Comparison of ENCODE assay signal across 9 cellular contexts in the genomic region with DNA sequence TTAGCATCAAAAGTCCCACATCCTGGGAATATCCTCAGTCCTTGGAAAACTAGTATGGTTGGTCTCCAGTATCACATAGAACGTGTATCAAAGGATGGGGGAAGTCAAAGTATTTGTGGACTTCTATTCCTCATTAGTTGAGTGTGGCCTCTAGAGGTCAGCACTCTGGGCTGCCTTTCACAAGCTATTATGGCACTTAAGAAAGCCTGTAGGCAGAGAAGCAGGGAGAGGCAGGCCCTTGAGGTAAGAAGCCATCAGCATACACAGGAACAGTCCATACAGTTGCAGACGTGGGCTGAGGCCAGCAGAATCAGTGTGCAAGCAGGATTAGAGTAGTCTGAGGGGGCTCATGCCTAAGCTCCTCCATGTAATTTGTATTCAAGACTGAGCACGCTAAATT.
DNase-seq lines count a peak whose midpoint lies in the region; TF ChIP-seq lines count a peak whose summit lies in the region.
"Had no signal": no experiment of that assay in that cellular context is flagged by ENCODE, and none has a peak within 500 bp of the region (broad histone marks: within the 10 kb centered on the region; RNA-seq: fewer than 3 reads in every experiment).

No MANE protein-coding gene starts in this region.

- H3K36me3 ChIP-seq in testis (ENCODE audit: low read depth, missing control alignments) = no peaks in the 10 kb centered on the region

- no peaks in the 10 kb centered on the region for H3K4me1 ChIP-seq in testis

- no peak overlapping the region for H3K4me3 ChIP-seq in testis

- no peaks in the 10 kb centered on the region for H3K27me3 ChIP-seq in testis

- WGBS in testis, 2 donors = 80 to 82% methylated on average over 2 to 3 of the region's 3 CpGs

- H3K9me3 ChIP-seq in testis = no peaks in the 10 kb centered on the region

- no peak for TF ChIP-seq POLR2A in testis (IDR thresholded peaks at IDR 0.05)

- DNase-seq in SIG-M5 treated with dmso at 0.1 percent for 504 hours (lab: John Stamatoyannopoulos, UW; ENCODE audit: unreplicated experiment) (peak; percentile 33), SIG-M5 (lab: John Stamatoyannopoulos, UW) (no peak), NCI-H526 treated with DMSO at 0.1 percent for 48 hours (lab: John Stamatoyannopoulos, UW) (peak; percentile 14), fibroblast of gingiva (ENCODE audit: low read depth) (peak; percentile 8), testis (peak; percentile 45), HuH-7 (ENCODE audit: low spot score) (no peak), NCI-H1694 (lab: John Stamatoyannopoulos, UW) (no peak), posterior cingulate gyrus (no peak)
- DNase-seq: CD4-positive, alpha-beta T cell had no signal

- intact Hi-C loops in testis (cut with DNase I; ENCODE audit: low total_unique reads) (no loop called here), posterior cingulate gyrus (cut with DNase I) (no loop called here)

- no peak overlapping the region for H3K27ac ChIP-seq in testis

- TF ChIP-seq CTCF in testis (IDR thresholded peaks at IDR 0.05) = peak in 1 of 3 experiments; percentile 7

Comparison
In these comparisons a context has a peak if more than half of its experiments do, and no peak if none do; other contexts are left out.
1. DNase-seq: peak in SIG-M5 treated with dmso at 0.1 percent for 504 hours (single experiment), NCI-H526 treated with DMSO at 0.1 percent for 48 hours (single experiment), fibroblast of gingiva (single experiment) and testis (single experiment); none in SIG-M5 (single experiment), HuH-7 (single experiment), NCI-H1694 (single experiment) and posterior cingulate gyrus (0 of 10).